Comparison of ENCODE assay signal across 18 cellular contexts in the genomic region with DNA sequence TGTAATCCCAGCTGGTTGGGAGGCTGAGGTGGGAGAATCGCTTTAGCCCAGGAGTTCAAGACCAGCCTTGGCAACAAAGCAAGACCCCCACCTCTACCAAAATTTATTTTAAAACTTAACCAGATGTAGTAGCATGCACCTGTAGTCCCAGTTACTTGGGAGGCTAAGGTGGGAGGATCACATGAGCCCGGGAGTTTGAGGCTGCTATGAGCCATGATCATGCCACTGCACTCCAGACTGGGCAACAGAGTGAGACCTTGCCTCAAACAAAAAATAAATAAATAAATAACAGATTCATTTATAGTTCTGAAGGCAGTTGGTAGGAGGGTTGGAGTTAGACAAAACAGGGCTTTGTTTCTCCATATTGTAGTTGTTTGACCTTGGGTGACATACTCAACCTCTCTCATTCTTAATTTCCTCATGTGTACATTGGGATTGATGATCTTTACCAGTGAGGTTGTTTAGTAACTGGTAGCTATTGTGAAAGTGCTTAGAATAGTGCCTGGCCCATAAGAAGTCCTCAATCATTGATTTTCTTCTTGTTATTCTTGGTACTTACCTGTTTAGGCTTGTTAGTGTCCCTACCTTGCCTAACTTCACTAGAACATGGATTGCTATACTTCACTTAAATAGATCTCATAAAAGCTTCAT.
"Had no signal": no experiment of that assay in that cellular context is flagged by ENCODE, and none has a peak within 500 bp of the region (broad histone marks: within the 10 kb centered on the region; RNA-seq: fewer than 3 reads in every experiment).

No MANE protein-coding gene starts in this region.

- H3K4me3 ChIP-seq: breast epithelium had no signal

- DNase-seq: activated CD4-positive, alpha-beta T cell treated with anti-CD3 and anti-CD28 coated beads for 4 hours; activated CD8-positive, alpha-beta memory T cell treated with anti-CD3 and anti-CD28 coated beads, Interleukin-2, amount 50 U/mL, for 4 hours; activated CD8-positive, alpha-beta T cell treated with anti-CD3 and anti-CD28 coated beads for 36 hours; activated gamma-delta T cell treated with Interleukin-2 at 50 U/mL for 16 hours; activated naive CD4-positive, alpha-beta T cell treated with anti-CD3 and anti-CD28 coated beads, Interleukin-2, amount 10 ng/mL, durations not matched to agents 7 days and 5 days; activated naive CD8-positive, alpha-beta T cell treated with anti-CD3 and anti-CD28 coated beads for 36 hours; activated T-cell treated with anti-CD3 and anti-CD28 coated beads, Interleukin-2, amount 50 U/mL, for 72 hours; anterior cingulate cortex; central memory CD4-positive, alpha-beta T cell; Kasumi-1; KBM-7; NCI-H1048; NCI-H2171; NCI-H226; NCI-H526; NCI-H82; NK-92 treated with Interleukin-12 subunit alpha and Interleukin-12 subunit beta, amount 100 ng/mL, for 24 hours had no signal

- H3K9me3 ChIP-seq: breast epithelium had no signal

- H3K27ac ChIP-seq: breast epithelium had no signal

- H3K4me1 ChIP-seq: breast epithelium had no signal

- H3K27me3 ChIP-seq: breast epithelium had no signal

- ATAC-seq: activated CD8-positive, alpha-beta T cell treated with anti-CD3 and anti-CD28 coated beads for 36 hours; activated T-cell treated with anti-CD3 and anti-CD28 coated beads, Interleukin-2, amount 50 U/mL, for 72 hours had no signal
